In genomic region chr3:12181806-12182205, GRCh38 we compare ENCODE assay signal across 27 cellular contexts. TPM values are rescaled to one million over a fixed set of nuclear protein-coding genes. Genes with fewer than 3 reads are reported as not detected.
DNase-seq lines count a peak whose midpoint lies in the region; ATAC-seq and TF ChIP-seq lines count a peak whose summit lies in the region.
"Had no signal": no experiment of that assay in that cellular context is flagged by ENCODE, and none has a peak within 500 bp of the region (broad histone marks: within the 10 kb centered on the region; RNA-seq: fewer than 3 reads in every experiment).

No MANE protein-coding gene starts in this region.

- H3K9me3 Mint-ChIP-seq in activated T-cell treated with anti-CD3 and anti-CD28 coated beads, Interleukin-2, amount 50 U/mL, for 24 hours, result no peaks in the 10 kb centered on the region
- H3K9me3 Mint-ChIP-seq in activated T-cell treated with anti-CD3 and anti-CD28 coated beads, Interleukin-2, amount 50 U/mL, for 4 hours, result no peaks in the 10 kb centered on the region
- no peaks in the 10 kb centered on the region for H3K9me3 Mint-ChIP-seq in dendritic cell treated with granulocyte-macrophage colony-stimulating factor and Interleukin-4, amounts not matched to agents 40 ng/mL and 50 ng/mL, for 4 days
- H3K9me3 Mint-ChIP-seq in stimulated activated memory B cell treated with anti-CD40 and anti-IgM and Interleukin-4, amounts not matched to agents 10 μg/mL and 1 μg/mL and 100 μg/mL, for 72 hours, result no peaks in the 10 kb centered on the region
- H3K9me3 Mint-ChIP-seq: CD4-positive, alpha-beta memory T cell; IgD-negative memory B cell had no signal

- peaks cover 0 to 9% of the 10 kb centered on the region in 2 experiments; a peak in 1 of 4 replicates for H3K4me1 ChIP-seq in SK-N-SH (ENCODE audit: control insufficient read depth in 1 of 2, insufficient read depth in 2 of 2, low read depth in 1 of 2, low read length in 1 of 2)

- H3K9ac ChIP-seq in SK-N-SH, result no peak overlapping the region

- no peak for TF ChIP-seq EP300 in SK-N-SH (IDR thresholded peaks at IDR 0.05; ENCODE audit: borderline replicate concordance in 1 of 2, low read depth in 1 of 2, low read length in 1 of 2)

- H3K4me2 ChIP-seq in SK-N-SH, result no peak overlapping the region

- intact Hi-C loops in dendritic cell treated with granulocyte-macrophage colony-stimulating factor and Interleukin-4, amounts not matched to agents 40 ng/mL and 50 ng/mL, for 4 days (cut with micrococcal nuclease), result no loop called here

- peaks cover 61% of the 10 kb centered on the region for H3K4me1 Mint-ChIP-seq in activated T-cell treated with anti-CD3 and anti-CD28 coated beads, Interleukin-2, amount 50 U/mL, for 24 hours (ENCODE audit: low read depth)
- H3K4me1 Mint-ChIP-seq in activated T-cell treated with anti-CD3 and anti-CD28 coated beads, Interleukin-2, amount 50 U/mL, for 4 hours (ENCODE audit: low read depth), result peaks cover 2% of the 10 kb centered on the region
- H3K4me1 Mint-ChIP-seq in dendritic cell treated with granulocyte-macrophage colony-stimulating factor and Interleukin-4, amounts not matched to agents 40 ng/mL and 50 ng/mL, for 4 days (ENCODE audit: low read depth), result peaks cover 87% of the 10 kb centered on the region
- H3K4me1 Mint-ChIP-seq in stimulated activated memory B cell treated with anti-CD40 and anti-IgM and Interleukin-4, amounts not matched to agents 10 μg/mL and 1 μg/mL and 100 μg/mL, for 72 hours, result peaks cover 25% of the 10 kb centered on the region

- H3K27ac Mint-ChIP-seq in activated T-cell treated with anti-CD3 and anti-CD28 coated beads, Interleukin-2, amount 50 U/mL, for 24 hours, result peak overlapping the region; percentile 34
- peak overlapping the region; percentile 69 for H3K27ac Mint-ChIP-seq in dendritic cell treated with granulocyte-macrophage colony-stimulating factor and Interleukin-4, amounts not matched to agents 40 ng/mL and 50 ng/mL, for 4 days
- peak overlapping the region; percentile 46 for H3K27ac Mint-ChIP-seq in stimulated activated memory B cell treated with anti-CD40 and anti-IgM and Interleukin-4, amounts not matched to agents 10 μg/mL and 1 μg/mL and 100 μg/mL, for 72 hours
- H3K27ac Mint-ChIP-seq: CD4-positive, alpha-beta memory T cell had no signal

- no peaks in the 10 kb centered on the region for H3K36me3 ChIP-seq in SK-N-SH (replicated peaks in 1 of 2; ENCODE audit: control insufficient read depth in 1 of 2, insufficient read depth in 2 of 2, low read length in 1 of 2)

- TF ChIP-seq CTCF in SK-N-SH (IDR thresholded peaks at IDR 0.05), result no peak

- no peaks in the 10 kb centered on the region for H3K79me2 ChIP-seq in SK-N-SH (ENCODE audit: insufficient read depth)

- 76% methylated on average over 2 of the region's 2 CpGs for WGBS in SK-N-SH (ENCODE audit: low lambda C conversion rate)

- TF ChIP-seq RAD21 in SK-N-SH (IDR thresholded peaks at IDR 0.05; ENCODE audit: low read length), result no peak

- H3K27me3 Mint-ChIP-seq in activated T-cell treated with anti-CD3 and anti-CD28 coated beads, Interleukin-2, amount 50 U/mL, for 24 hours, result peaks cover 3% of the 10 kb centered on the region
- H3K27me3 Mint-ChIP-seq in activated T-cell treated with anti-CD3 and anti-CD28 coated beads, Interleukin-2, amount 50 U/mL, for 4 hours (ENCODE audit: low read depth), result no peaks in the 10 kb centered on the region
- peaks cover 4% of the 10 kb centered on the region for H3K27me3 Mint-ChIP-seq in dendritic cell treated with granulocyte-macrophage colony-stimulating factor and Interleukin-4, amounts not matched to agents 40 ng/mL and 50 ng/mL, for 4 days
- H3K27me3 Mint-ChIP-seq in stimulated activated memory B cell treated with anti-CD40 and anti-IgM and Interleukin-4, amounts not matched to agents 10 μg/mL and 1 μg/mL and 100 μg/mL, for 72 hours, result no peaks in the 10 kb centered on the region

- no peaks in the 10 kb centered on the region for H3K9me3 ChIP-seq in SK-N-SH

- H3K4me3 Mint-ChIP-seq in activated T-cell treated with anti-CD3 and anti-CD28 coated beads, Interleukin-2, amount 50 U/mL, for 24 hours, result no peak overlapping the region
- H3K4me3 Mint-ChIP-seq in activated T-cell treated with anti-CD3 and anti-CD28 coated beads, Interleukin-2, amount 50 U/mL, for 4 hours, result no peak overlapping the region
- H3K4me3 Mint-ChIP-seq in dendritic cell treated with granulocyte-macrophage colony-stimulating factor and Interleukin-4, amounts not matched to agents 40 ng/mL and 50 ng/mL, for 4 days, result no peak overlapping the region
- H3K4me3 Mint-ChIP-seq in stimulated activated memory B cell treated with anti-CD40 and anti-IgM and Interleukin-4, amounts not matched to agents 10 μg/mL and 1 μg/mL and 100 μg/mL, for 72 hours, result no peak overlapping the region
- H3K4me3 Mint-ChIP-seq: CD4-positive, alpha-beta memory T cell; IgD-negative memory B cell had no signal

- H3F3A ChIP-seq in SK-N-SH (replicated peaks; ENCODE audit: insufficient read depth), result no peaks in the 10 kb centered on the region

- H4K20me1 ChIP-seq in SK-N-SH (ENCODE audit: insufficient read depth), result no peaks in the 10 kb centered on the region

- H3K36me3 Mint-ChIP-seq in activated T-cell treated with anti-CD3 and anti-CD28 coated beads, Interleukin-2, amount 50 U/mL, for 24 hours (ENCODE audit: low read depth), result no peaks in the 10 kb centered on the region
- no peaks in the 10 kb centered on the region for H3K36me3 Mint-ChIP-seq in activated T-cell treated with anti-CD3 and anti-CD28 coated beads, Interleukin-2, amount 50 U/mL, for 4 hours (ENCODE audit: insufficient read depth)
- no peaks in the 10 kb centered on the region for H3K36me3 Mint-ChIP-seq in dendritic cell treated with granulocyte-macrophage colony-stimulating factor and Interleukin-4, amounts not matched to agents 40 ng/mL and 50 ng/mL, for 4 days (ENCODE audit: low read depth)
- no peaks in the 10 kb centered on the region for H3K36me3 Mint-ChIP-seq in stimulated activated memory B cell treated with anti-CD40 and anti-IgM and Interleukin-4, amounts not matched to agents 10 μg/mL and 1 μg/mL and 100 μg/mL, for 72 hours
- H3K36me3 Mint-ChIP-seq: CD4-positive, alpha-beta memory T cell; IgD-negative memory B cell had no signal

- CTCF ChIA-PET in SK-N-SH (lab: Yijun Ruan, JAX), result interaction anchor here (0.7 to 13.4 kb wide), 5 partner anchors 14 to 72 kb away, joined by 3 to 229 read pairs (median 4); no protein-coding TSS in a partner anchor

- POLR2A ChIA-PET in SK-N-SH (lab: Yijun Ruan, JAX), result no interaction called here

- H3K27me3 ChIP-seq in SK-N-SH (ENCODE audit: insufficient read depth), result no peaks in the 10 kb centered on the region

- H2AFZ ChIP-seq in SK-N-SH (ENCODE audit: low read depth), result no peak overlapping the region

- no peaks in the 10 kb centered on the region for H3K9me2 ChIP-seq in SK-N-SH

- no peak overlapping the region for H3K27ac ChIP-seq in SK-N-SH (ENCODE audit: low read depth in 2 of 2, low read length in 1 of 2)
- H3K27ac ChIP-seq: RWPE1 had no signal

- no peak overlapping the region for H3K4me3 ChIP-seq in Jurkat, Clone E6-1 (ENCODE audit: low read length)
- no peak overlapping the region for H3K4me3 ChIP-seq in SK-N-SH (ENCODE audit: low read depth in 2 of 2, low read length in 1 of 2)

- no peak for ATAC-seq in activated T-cell treated with anti-CD3 and anti-CD28 coated beads, Interleukin-2, amount 50 U/mL, for 4 hours
- no peak for ATAC-seq in stimulated activated memory B cell treated with anti-CD40 and anti-IgM and Interleukin-4, amounts not matched to agents 10 μg/mL and 1 μg/mL and 100 μg/mL, for 72 hours
- no peak for ATAC-seq in HG02970 (IDR thresholded peaks at IDR 0.05; ENCODE audit: low FRiP score, unreplicated experiment)
- ATAC-seq: HCT116, Panc1 had no signal

- no peak for DNase-seq in activated T-cell treated with anti-CD3 and anti-CD28 coated beads, Interleukin-2, amount 50 U/mL, for 24 hours
- no peak for DNase-seq in activated T-cell treated with anti-CD3 and anti-CD28 coated beads, Interleukin-2, amount 50 U/mL, for 4 hours
- DNase-seq in Jurkat, Clone E6-1 (ENCODE audit: low read depth, low spot score), result peak; percentile 25
- no peak for DNase-seq in SHP77 treated with DMSO at 0.1 percent for 48 hours (lab: John Stamatoyannopoulos, UW)
- DNase-seq in SK-N-SH, result no peak
- DNase-seq: CD4-positive, alpha-beta memory T cell; COR-L47; DMS 273 treated with DMSO at 0.1 percent for 48 hours; DMS79; GF-D8; Karpas-422; NCI-H1092; NCI-H1417 treated with DMSO at 0.1 percent for 48 hours; NCI-H1694 treated with DMSO at 0.1 percent for 48 hours; NCI-H2081; NCI-H2227 treated with DMSO at 0.1 percent for 48 hours; NCI-H510A; NCI-H69; SHP77 had no signal

TF ChIP-seq in SK-N-SH, 30 proteins besides CTCF, POLR2A, EP300 and RAD21 (continues in another document):
- no peak for TF ChIP-seq FOXJ3 (CRISPR knock-in tag; IDR thresholded peaks at IDR 0.05)
- no peak for TF ChIP-seq REST (IDR thresholded peaks at IDR 0.05; ENCODE audit: low read depth, low read length)
- no peak for TF ChIP-seq EZH2phosphoT487 (IDR thresholded peaks at IDR 0.05; ENCODE audit: borderline replicate concordance, low read depth)

RNA-seq across cellular contexts. Expression of gene TIMP4, which starts 23.1 kb away (rescaled TPM):
- total RNA-seq in activated T-cell treated with anti-CD3 and anti-CD28 coated beads, Interleukin-2, amount 50 U/mL, for 4 hours, result under 1 TPM in 2 of 3 donors, not detected in 1; 0.18 to 0.24 TPM
- polyA plus RNA-seq in Jurkat, Clone E6-1 (2012; ENCODE audit: insufficient read depth, insufficient read length), result not detected
- not detected in 2 replicates for polyA plus RNA-seq in SK-N-SH (2012; rRNA removed)
- not detected in 2 replicates for polyA plus RNA-seq in SK-N-SH (2012; cell fraction: cytosol; rRNA removed)
- not detected in 2 replicates for polyA plus RNA-seq in SK-N-SH (2012; cell fraction: nucleus; rRNA removed)
- total RNA-seq: CD4-positive, alpha-beta memory T cell; OCI-LY7 had no signal
- polyA plus RNA-seq: CD4-positive, alpha-beta memory T cell; IgD-negative memory B cell had no signal
